In genomic region chr2:118716102-118716501, GRCh38 we compare ENCODE assay signal across 11 cellular contexts.
"Had no signal": no experiment of that assay in that cellular context is flagged by ENCODE, and none has a peak within 500 bp of the region (broad histone marks: within the 10 kb centered on the region; RNA-seq: fewer than 3 reads in every experiment).

No MANE protein-coding gene starts in this region.

- ATAC-seq: GM23338, HCT116 had no signal

- H3K4me2 ChIP-seq: GM23338 had no signal

- H3K9me3 ChIP-seq: HAP-1 had no signal

- H2AFZ ChIP-seq: GM23248, GM23338 had no signal

- H3K4me3 ChIP-seq: GM23248, GM23338, HAP-1 had no signal

- H3K27ac ChIP-seq: GM23248 had no signal

- FAIRE-seq: H1, H54 had no signal

- H3K36me3 ChIP-seq: HAP-1 had no signal

- DNase-seq: GM23248, GOT3, H7, H9, HCEC 1CT, HFFc6 had no signal

- H3K4me1 ChIP-seq: HAP-1 had no signal

- H3K9ac ChIP-seq: GM23248 had no signal
